In genomic region chr11:9575531-9576240, GRCh38 we compare ENCODE assay signal across 8 cellular contexts. TPM values are rescaled to one million over a fixed set of nuclear protein-coding genes. Genes with fewer than 3 reads are reported as not detected.
DNase-seq lines count a peak whose midpoint lies in the region; ATAC-seq and TF ChIP-seq lines count a peak whose summit lies in the region.

No MANE protein-coding gene starts in this region.

- H3F3A ChIP-seq in PC-9 (ENCODE audit: insufficient read depth, low read depth) = peaks cover 18% of the 10 kb centered on the region

- H3K27ac ChIP-seq in PC-9 (peak overlapping the region; percentile 80), prostate gland (peak overlapping the region; percentile 93 to 99)

- CTCF ChIA-PET in PC-9 (lab: Charles Lee) = interaction anchor here (1.0 kb wide), 1 partner anchor 40 kb away, joined by 5 read pairs; no protein-coding TSS in a partner anchor

- H3K79me2 ChIP-seq in PC-9 (ENCODE audit: low read depth) = peaks cover 61% of the 10 kb centered on the region

- no peaks in the 10 kb centered on the region for H3K9me3 ChIP-seq in PC-9 (ENCODE audit: insufficient read depth, low read depth)
- H3K9me3 ChIP-seq in prostate gland = no peaks in the 10 kb centered on the region

- DNase-seq in PC-9 (no peak), erythroblast (lab: John Stamatoyannopoulos, UW) (peak in 1 of 2 experiments; percentile 46), prostate gland (ENCODE audit: low spot score) (no peak), islet precursor cell (no peak), AG08395 (ENCODE audit: low spot score) (no peak)

- no peaks in the 10 kb centered on the region for H3K27me3 ChIP-seq in PC-9 (ENCODE audit: insufficient read depth, low read depth)
- H3K27me3 ChIP-seq in prostate gland (replicated peaks; ENCODE audit: insufficient read depth) = no peaks in the 10 kb centered on the region

- 7% methylated on average over 11 of the region's 11 CpGs for WGBS in prostate gland

- POLR2A ChIA-PET in PC-9 (lab: Charles Lee; ENCODE audit: unreplicated experiment) = interaction anchor here (0.6 to 0.7 kb wide), 3 partner anchors 26 to 115 kb away, joined by 3 to 5 read pairs (median 3); partner anchors contain the start of gene ZNF143

- no peak for ATAC-seq in HG03520 (IDR thresholded peaks at IDR 0.05; ENCODE audit: unreplicated experiment)
- no peak for ATAC-seq in GM19023 (IDR thresholded peaks at IDR 0.05; ENCODE audit: unreplicated experiment)

- no peak for TF ChIP-seq CTCF in GM12875 (IDR thresholded peaks at IDR 0.05; ENCODE audit: borderline replicate concordance, insufficient read depth, low read depth, low read length)
- no peak for TF ChIP-seq CTCF in PC-9 (conservative IDR thresholded peaks at IDR 0.05)
- TF ChIP-seq CTCF in prostate gland (IDR thresholded peaks at IDR 0.05) = no peak

- H2AFZ ChIP-seq in PC-9 = no peak overlapping the region

- peak; percentile 47 for TF ChIP-seq POLR2A in erythroblast (IDR thresholded peaks at IDR 0.05; ENCODE audit: low read length)
- TF ChIP-seq POLR2A in prostate gland (IDR thresholded peaks at IDR 0.05) = no peak

- peaks cover 35% of the 10 kb centered on the region for H3K36me3 ChIP-seq in PC-9 (ENCODE audit: low read depth)
- no peaks in the 10 kb centered on the region for H3K36me3 ChIP-seq in prostate gland

- H3K9me2 ChIP-seq in PC-9 (ENCODE audit: insufficient read depth) = no peaks in the 10 kb centered on the region

- intact Hi-C loops in PC-9 (cut with micrococcal nuclease; ENCODE audit: unreplicated experiment) (loop anchor here (1.0 kb wide), 1 partner anchor 40 kb away; no protein-coding TSS in a partner anchor), prostate gland (cut with DNase I) (loop anchor here (2.0 to 10.0 kb wide), 3 partner anchors 37 to 729 kb away; partner anchors contain the start of gene ADM)

- peak overlapping the region; percentile 96 for H3K4me2 ChIP-seq in PC-9

- peaks cover 5% of the 10 kb centered on the region; the same call in 1 of the 2 replicates for H4K20me1 ChIP-seq in PC-9 (ENCODE audit: insufficient read depth)

- peak overlapping the region; percentile 91 for H3K4me3 ChIP-seq in GM12875 (ENCODE audit: low read depth, low read length)
- peak overlapping the region; percentile 87 for H3K4me3 ChIP-seq in PC-9
- H3K4me3 ChIP-seq in prostate gland = peak overlapping the region; percentile 77

- H3K4me1 ChIP-seq in PC-9 (replicated peaks; ENCODE audit: insufficient read depth) (peaks cover 29% of the 10 kb centered on the region), prostate gland (replicated peaks) (no peaks in the 10 kb centered on the region)

- no TSS peak for BruUV-seq in PC-9 (replicated peaks; lab: Mats Ljungman, UMichigan)

RNA-seq across cellular contexts. Expression of gene WEE1, which starts 2.2 kb away (rescaled TPM):
- total RNA-seq in PC-9 (2021) (32.2 and 37.1 TPM in 2 replicates), prostate gland (10 to 100 TPM; 31.0 to 33.1 TPM)
